In the genomic region with DNA sequence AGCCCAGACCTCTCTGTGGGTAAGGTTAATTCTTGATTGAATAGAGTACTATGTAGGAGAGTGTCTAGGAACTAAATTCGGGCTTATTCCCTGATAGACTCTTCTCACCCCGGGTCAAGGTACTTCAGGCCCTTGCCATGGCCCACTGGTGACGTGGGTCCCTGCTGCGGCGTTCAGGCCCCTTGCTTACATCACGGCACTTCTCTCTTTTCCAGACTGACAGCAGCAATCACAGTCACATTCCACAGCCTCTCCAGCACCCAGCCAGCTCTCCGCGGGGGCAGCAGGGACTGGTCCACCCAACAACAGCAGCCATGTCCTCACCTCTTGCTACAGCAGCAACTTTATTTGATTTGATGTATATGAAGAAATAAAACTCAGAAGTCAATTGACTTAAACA, we compare ENCODE assay signal across 25 cellular contexts.
"Had no signal": no experiment of that assay in that cellular context is flagged by ENCODE, and none has a peak within 500 bp of the region (broad histone marks: within the 10 kb centered on the region; RNA-seq: fewer than 3 reads in every experiment).

No MANE protein-coding gene starts in this region.

- H3K27ac Mint-ChIP-seq: activated CD4-positive, alpha-beta T cell treated with anti-CD3 and anti-CD28 coated beads for 36 hours; activated CD8-positive, alpha-beta T cell treated with anti-CD3 and anti-CD28 coated beads for 36 hours; activated naive CD8-positive, alpha-beta T cell treated with anti-CD3 and anti-CD28 coated beads, Interleukin-2, amount 10 ng/mL, durations not matched to agents 7 days and 5 days had no signal

- H3K4me1 ChIP-seq: adrenal gland, breast epithelium had no signal

- H3K4me3 Mint-ChIP-seq: activated CD4-positive, alpha-beta T cell treated with anti-CD3 and anti-CD28 coated beads for 36 hours; activated CD8-positive, alpha-beta T cell treated with anti-CD3 and anti-CD28 coated beads for 36 hours; activated naive CD8-positive, alpha-beta T cell treated with anti-CD3 and anti-CD28 coated beads, Interleukin-2, amount 10 ng/mL, durations not matched to agents 7 days and 5 days; central memory CD8-positive, alpha-beta T cell had no signal

- H3K4me1 Mint-ChIP-seq: activated CD4-positive, alpha-beta T cell treated with anti-CD3 and anti-CD28 coated beads for 36 hours; activated naive CD8-positive, alpha-beta T cell treated with anti-CD3 and anti-CD28 coated beads, Interleukin-2, amount 10 ng/mL, durations not matched to agents 7 days and 5 days; central memory CD8-positive, alpha-beta T cell had no signal

- H3K27me3 ChIP-seq: adrenal gland, breast epithelium had no signal

- H3K36me3 ChIP-seq: adrenal gland, breast epithelium had no signal

- H3K9me3 Mint-ChIP-seq: activated CD8-positive, alpha-beta T cell treated with anti-CD3 and anti-CD28 coated beads for 36 hours; activated naive CD8-positive, alpha-beta T cell treated with anti-CD3 and anti-CD28 coated beads, Interleukin-2, amount 10 ng/mL, durations not matched to agents 7 days and 5 days; central memory CD8-positive, alpha-beta T cell had no signal

- ATAC-seq: activated CD4-positive, alpha-beta T cell treated with anti-CD3 and anti-CD28 coated beads for 36 hours; activated CD8-positive, alpha-beta T cell treated with anti-CD3 and anti-CD28 coated beads for 36 hours had no signal

- H3K27ac ChIP-seq: adrenal gland, breast epithelium, SK-N-MC, VCaP had no signal

- H3K9me3 ChIP-seq: adrenal gland, breast epithelium had no signal

- H3K36me3 Mint-ChIP-seq: activated naive CD8-positive, alpha-beta T cell treated with anti-CD3 and anti-CD28 coated beads, Interleukin-2, amount 10 ng/mL, durations not matched to agents 7 days and 5 days had no signal

- H3K27me3 Mint-ChIP-seq: activated CD4-positive, alpha-beta T cell treated with anti-CD3 and anti-CD28 coated beads for 36 hours; activated CD8-positive, alpha-beta T cell treated with anti-CD3 and anti-CD28 coated beads for 36 hours; activated naive CD8-positive, alpha-beta T cell treated with anti-CD3 and anti-CD28 coated beads, Interleukin-2, amount 10 ng/mL, durations not matched to agents 7 days and 5 days had no signal

- DNase-seq: activated CD4-positive, alpha-beta T cell treated with anti-CD3 and anti-CD28 coated beads for 36 hours; activated CD4-positive, alpha-beta T cell treated with anti-CD3 and anti-CD28 coated beads, Interleukin-2, amount 50 U/mL, for 1 hour; activated CD8-positive, alpha-beta memory T cell treated with anti-CD3 and anti-CD28 coated beads, Interleukin-2, amount 50 U/mL, for 4 hours; activated CD8-positive, alpha-beta T cell treated with anti-CD3 and anti-CD28 coated beads for 36 hours; activated naive CD4-positive, alpha-beta T cell treated with anti-CD3 and anti-CD28 coated beads, Interleukin-2, amount 50 U/mL, for 16 hours; activated naive CD8-positive, alpha-beta T cell treated with anti-CD3 and anti-CD28 coated beads, Interleukin-2, amount 10 ng/mL, durations not matched to agents 7 days and 5 days; adrenal gland; anterior cingulate cortex; IMR-90; Kasumi-1; KBM-7; NCI-H1105 treated with DMSO at 0.1 percent for 48 hours; NCI-H1436 treated with DMSO at 0.1 percent for 48 hours; NCI-H1930; NCI-H2171 treated with DMSO at 0.1 percent for 48 hours; NCI-H226; NCI-H510A; NCI-H69; NK-92 treated with Interleukin-12 subunit alpha and Interleukin-12 subunit beta, amount 100 ng/mL, for 24 hours; OCI-M1; T-helper 1 cell had no signal

- H3K4me3 ChIP-seq: adrenal gland, breast epithelium, SK-N-MC had no signal
